Comparison of ENCODE assay signal across 31 cellular contexts in the genomic region with DNA sequence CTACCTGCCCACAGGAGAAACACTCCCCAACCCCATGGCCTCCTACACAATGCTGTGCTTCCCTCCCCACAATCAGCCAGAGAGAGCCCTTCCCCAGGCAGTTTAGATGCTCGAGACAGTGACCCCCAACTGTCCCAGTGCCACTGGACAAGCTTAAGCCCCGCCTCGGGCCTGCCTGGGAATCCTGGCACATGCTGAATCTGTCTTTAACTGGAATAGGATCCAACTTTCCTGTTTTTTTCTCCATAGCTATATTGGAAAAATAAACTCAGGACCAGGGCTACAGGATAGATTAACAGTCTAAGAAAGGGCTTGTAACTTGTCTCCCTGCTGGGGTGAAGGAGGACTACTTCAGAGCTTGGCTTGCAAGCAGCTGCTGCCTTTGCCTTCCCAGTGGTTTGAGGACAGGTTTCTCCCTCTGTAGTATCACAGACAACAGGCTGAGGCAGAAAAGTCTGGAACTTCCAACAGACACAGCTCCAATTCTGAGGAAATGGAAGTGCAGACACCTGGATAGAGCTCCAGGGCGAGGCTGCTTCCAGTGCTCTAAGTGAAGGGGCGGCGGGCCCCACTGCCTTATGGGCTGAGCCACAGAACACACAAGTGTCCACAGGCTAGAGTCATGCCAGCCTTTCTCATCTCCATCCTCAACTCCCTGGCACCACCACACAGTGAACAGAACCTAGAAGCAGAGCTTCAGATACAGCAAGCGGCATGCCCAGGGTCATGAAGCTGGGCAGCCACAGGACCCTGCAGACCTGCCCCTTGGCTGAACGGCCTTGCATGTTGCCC.
"Had no signal": no experiment of that assay in that cellular context is flagged by ENCODE, and none has a peak within 500 bp of the region (broad histone marks: within the 10 kb centered on the region; RNA-seq: fewer than 3 reads in every experiment).

No MANE protein-coding gene starts in this region.

- H3K36me3 Mint-ChIP-seq: activated naive CD4-positive, alpha-beta T cell treated with anti-CD3 and anti-CD28 coated beads, Interleukin-2, amount 10 ng/mL, durations not matched to agents 7 days and 5 days had no signal

- H3K36me3 ChIP-seq: adrenal gland, esophagus muscularis mucosa, gastrocnemius medialis, WERI-Rb-1 had no signal

- H3K9me3 ChIP-seq: adrenal gland, gastrocnemius medialis had no signal

- H3K4me3 Mint-ChIP-seq: activated B cell treated with CpG ODN at 0.5 μM for 24 hours; activated CD4-positive, alpha-beta memory T cell treated with anti-CD3 and anti-CD28 coated beads, Interleukin-2, amount 10 ng/mL, durations not matched to agents 7 days and 5 days; activated CD4-positive, alpha-beta T cell treated with anti-CD3 and anti-CD28 coated beads, Interleukin-2, amount 10 ng/mL, durations not matched to agents 7 days and 5 days; activated naive CD4-positive, alpha-beta T cell treated with anti-CD3 and anti-CD28 coated beads, Interleukin-2, amount 10 ng/mL, durations not matched to agents 7 days and 5 days; activated T-cell treated with anti-CD3 and anti-CD28 coated beads, Interleukin-2, amount 50 U/mL, for 24 hours; activated T-cell treated with anti-CD3 and anti-CD28 coated beads, Interleukin-2, amount 50 U/mL, for 72 hours; effector memory CD8-positive, alpha-beta T cell; T-helper 17 cell; T-helper 2 cell treated with Interferon-gamma antibody and Interleukin-4, amounts not matched to agents 5 μg/mL and 100 μg/mL, for 36 hours had no signal

- DNase-seq: activated B cell treated with CpG ODN at 0.5 μM for 24 hours; activated CD4-positive, alpha-beta memory T cell treated with anti-CD3 and anti-CD28 coated beads, Interleukin-2, amount 10 ng/mL, durations not matched to agents 7 days and 5 days; activated CD4-positive, alpha-beta T cell treated with anti-CD3 and anti-CD28 coated beads, Interleukin-2, amount 10 ng/mL, durations not matched to agents 7 days and 5 days; activated CD4-positive, alpha-beta T cell treated with anti-CD3 and anti-CD28 coated beads, Interleukin-2, amount 50 U/mL, for 4 hours; activated CD8-positive, alpha-beta memory T cell treated with anti-CD3 and anti-CD28 coated beads, Interleukin-2, amount 50 U/mL, for 48 hours; activated gamma-delta T cell; activated naive CD4-positive, alpha-beta T cell; activated naive CD4-positive, alpha-beta T cell treated with anti-CD3 and anti-CD28 coated beads, Interleukin-2, amount 10 ng/mL, durations not matched to agents 7 days and 5 days; activated T-cell treated with anti-CD3 and anti-CD28 coated beads for 4 hours; activated T-cell treated with anti-CD3 and anti-CD28 coated beads, Interleukin-2, amount 50 U/mL, for 24 hours; activated T-cell treated with anti-CD3 and anti-CD28 coated beads, Interleukin-2, amount 50 U/mL, for 72 hours; amygdala; caudate nucleus; cortex of kidney; dermis blood vessel endothelial cell; effector CD4-positive, alpha-beta T cell; effector memory CD8-positive, alpha-beta T cell; erythroblast; foreskin keratinocyte; gastrocnemius medialis; glutamatergic neuron; T-helper 1 cell; T-helper 17 cell; T1000; WERI-Rb-1 had no signal

- ATAC-seq: activated CD4-positive, CD25-positive, alpha-beta regulatory T cell treated with anti-CD3 and anti-CD28 coated beads, Interleukin-2, amount 50 U/mL, for 24 hours; activated naive CD4-positive, alpha-beta T cell treated with anti-CD3 and anti-CD28 coated beads, Interleukin-2, amount 50 U/mL, for 72 hours; activated T-cell treated with anti-CD3 and anti-CD28 coated beads, Interleukin-2, amount 50 U/mL, for 72 hours; body of pancreas; effector memory CD8-positive, alpha-beta T cell; foreskin keratinocyte; gastrocnemius medialis; T-helper 17 cell had no signal

- H3K27me3 Mint-ChIP-seq: activated B cell treated with CpG ODN at 0.5 μM for 24 hours; activated CD4-positive, alpha-beta memory T cell treated with anti-CD3 and anti-CD28 coated beads, Interleukin-2, amount 10 ng/mL, durations not matched to agents 7 days and 5 days; activated CD4-positive, alpha-beta T cell treated with anti-CD3 and anti-CD28 coated beads, Interleukin-2, amount 10 ng/mL, durations not matched to agents 7 days and 5 days; activated naive CD4-positive, alpha-beta T cell treated with anti-CD3 and anti-CD28 coated beads, Interleukin-2, amount 10 ng/mL, durations not matched to agents 7 days and 5 days; activated T-cell treated with anti-CD3 and anti-CD28 coated beads, Interleukin-2, amount 50 U/mL, for 24 hours; effector memory CD8-positive, alpha-beta T cell; T-helper 17 cell had no signal

- H3K4me3 ChIP-seq: adrenal gland, body of pancreas, esophagus muscularis mucosa, gastrocnemius medialis had no signal

- H3K27me3 ChIP-seq: adrenal gland, body of pancreas, foreskin keratinocyte, gastrocnemius medialis had no signal

- H3K4me1 Mint-ChIP-seq: activated B cell treated with CpG ODN at 0.5 μM for 24 hours; activated CD4-positive, alpha-beta memory T cell treated with anti-CD3 and anti-CD28 coated beads, Interleukin-2, amount 10 ng/mL, durations not matched to agents 7 days and 5 days; activated CD4-positive, alpha-beta T cell treated with anti-CD3 and anti-CD28 coated beads, Interleukin-2, amount 10 ng/mL, durations not matched to agents 7 days and 5 days; activated naive CD4-positive, alpha-beta T cell treated with anti-CD3 and anti-CD28 coated beads, Interleukin-2, amount 10 ng/mL, durations not matched to agents 7 days and 5 days had no signal

- H3K27ac ChIP-seq: adrenal gland, body of pancreas, esophagus muscularis mucosa, foreskin keratinocyte, gastrocnemius medialis, WERI-Rb-1 had no signal

- H3K27ac Mint-ChIP-seq: activated B cell treated with CpG ODN at 0.5 μM for 24 hours; activated CD4-positive, alpha-beta memory T cell treated with anti-CD3 and anti-CD28 coated beads, Interleukin-2, amount 10 ng/mL, durations not matched to agents 7 days and 5 days; activated CD4-positive, alpha-beta T cell treated with anti-CD3 and anti-CD28 coated beads, Interleukin-2, amount 10 ng/mL, durations not matched to agents 7 days and 5 days; activated naive CD4-positive, alpha-beta T cell treated with anti-CD3 and anti-CD28 coated beads, Interleukin-2, amount 10 ng/mL, durations not matched to agents 7 days and 5 days; activated naive CD4-positive, alpha-beta T cell treated with anti-CD3 and anti-CD28 coated beads, Interleukin-2, amount 50 U/mL, for 72 hours; activated T-cell treated with anti-CD3 and anti-CD28 coated beads, Interleukin-2, amount 50 U/mL, for 24 hours; activated T-cell treated with anti-CD3 and anti-CD28 coated beads, Interleukin-2, amount 50 U/mL, for 72 hours; effector memory CD8-positive, alpha-beta T cell; T-helper 17 cell; T-helper 2 cell treated with Interferon-gamma antibody and Interleukin-4, amounts not matched to agents 5 μg/mL and 100 μg/mL, for 36 hours had no signal

- H3K4me1 ChIP-seq: adrenal gland, esophagus muscularis mucosa, foreskin keratinocyte, gastrocnemius medialis had no signal
